ENCODE assay signal across 8 cellular contexts in genomic region chr10:124640538-124641231, GRCh38.
DNase-seq lines count a peak whose midpoint lies in the region; ATAC-seq and TF ChIP-seq lines count a peak whose summit lies in the region.

No MANE protein-coding gene starts in this region.

- intact Hi-C loops in spleen (cut with DNase I; ENCODE audit: low total_unique reads) (loop anchor here (10.0 kb wide), 1 partner anchor 104 kb away; the partner anchor contains the start of gene FAM53B), gastrocnemius medialis (cut with DNase I; ENCODE audit: low total_unique reads) (loop anchor here (2.0 to 10.0 kb wide), 2 partner anchors 20 to 274 kb away; no protein-coding TSS in a partner anchor)

- ATAC-seq in GM21390 (IDR thresholded peaks at IDR 0.05; ENCODE audit: unreplicated experiment), result peak; percentile 53
- ATAC-seq in gastrocnemius medialis, result no peak

- peaks cover 100% of the 10 kb centered on the region for H4K20me1 ChIP-seq in BLaER1

- TF ChIP-seq POLR2A in spleen (IDR thresholded peaks at IDR 0.05) (no peak), gastrocnemius medialis (IDR thresholded peaks at IDR 0.05) (no peak)

- in situ Hi-C loops in gastrocnemius medialis (cut with MboI; ENCODE audit: low sequenced_read_pairs in 4 of 4), result loop anchor here in 2 of 4 donors (25.0 kb wide), 1 partner anchor 97 kb away; the partner anchor contains the start of gene FAM53B (in 2 of the 2)

- peak overlapping the region; percentile 99 for H3K4me2 ChIP-seq in BLaER1

- H3K36me3 ChIP-seq in BLaER1, result peaks cover 20% of the 10 kb centered on the region
- H3K36me3 ChIP-seq in esophagus (ENCODE audit: control insufficient read depth in 2 of 2, insufficient read depth in 2 of 2, low read length in 1 of 2), result peaks cover 0 to 3% of the 10 kb centered on the region in 2 donors
- peaks cover 0 to 39% (median 5%) of the 10 kb centered on the region in 6 donors for H3K36me3 ChIP-seq in spleen
- H3K36me3 ChIP-seq in WERI-Rb-1, result peaks cover 2% of the 10 kb centered on the region
- H3K36me3 ChIP-seq in gastrocnemius medialis, result no peaks in the 10 kb centered on the region

- peak overlapping the region; percentile 68 for H3K9ac ChIP-seq in BLaER1

- TF ChIP-seq CTCF in spleen (IDR thresholded peaks at IDR 0.05 in 8 of 11, conservative IDR thresholded peaks at IDR 0.05 in 3 of 11), result no peak
- TF ChIP-seq CTCF in WERI-Rb-1 (IDR thresholded peaks at IDR 0.05; ENCODE audit: low read depth, low read length), result no peak
- no peak for TF ChIP-seq CTCF in gastrocnemius medialis (IDR thresholded peaks at IDR 0.05 in 4 of 5, conservative IDR thresholded peaks at IDR 0.05 in 1 of 5)

- H3K27ac ChIP-seq in BLaER1 (peak overlapping the region; percentile 80), esophagus (ENCODE audit: low read depth in 2 of 2, low read length in 1 of 2) (peak overlapping the region; percentile 15 to 77), spleen (peak overlapping the region; percentile 37 to 95 (median 86)), WERI-Rb-1 (no peak overlapping the region), gastrocnemius medialis (peak overlapping the region in 2 of 4 donors; percentile 25 to 64)

- H3K27me3 ChIP-seq in BLaER1 (no peaks in the 10 kb centered on the region), esophagus (ENCODE audit: control insufficient read depth in 1 of 2, insufficient read depth in 2 of 2, low read length in 2 of 2) (no peaks in the 10 kb centered on the region), spleen (replicated peaks in 1 of 7) (no peaks in the 10 kb centered on the region), WERI-Rb-1 (ENCODE audit: insufficient read depth, low read depth, severe bottlenecking) (no peaks in the 10 kb centered on the region), gastrocnemius medialis (no peaks in the 10 kb centered on the region)

- H3K9me3 ChIP-seq in BLaER1 (no peaks in the 10 kb centered on the region), esophagus (ENCODE audit: control insufficient read depth in 2 of 2, insufficient read depth in 1 of 2, low read depth in 1 of 2, low read length in 1 of 2) (no peaks in the 10 kb centered on the region), spleen (no peaks in the 10 kb centered on the region), WERI-Rb-1 (ENCODE audit: severe bottlenecking) (no peaks in the 10 kb centered on the region), gastrocnemius medialis (no peaks in the 10 kb centered on the region)

- 48% methylated on average over 20 of the region's 20 CpGs for WGBS in esophagus, 2 donors
- 32 to 53% (median 38%) methylated on average over 20 of the region's 20 CpGs for WGBS in spleen, 5 donors

- peak overlapping the region; percentile 33 for H3K4me3 ChIP-seq in BLaER1
- H3K4me3 ChIP-seq in esophagus (ENCODE audit: low read depth in 1 of 2, low read length in 2 of 2), result no peak overlapping the region
- peak overlapping the region in 1 of 8 donors; percentile 46 for H3K4me3 ChIP-seq in spleen
- no peak overlapping the region for H3K4me3 ChIP-seq in WERI-Rb-1 (ENCODE audit: low read depth, low read length)
- H3K4me3 ChIP-seq in gastrocnemius medialis, result no peak overlapping the region

- H3K4me1 ChIP-seq in BLaER1 (peaks cover 100% of the 10 kb centered on the region), esophagus (ENCODE audit: control insufficient read depth in 2 of 2, insufficient read depth in 2 of 2, low read length in 1 of 2) (peaks cover 27 to 36% of the 10 kb centered on the region in 2 donors), spleen (peaks cover 64 to 100% (median 99%) of the 10 kb centered on the region in 6 donors), gastrocnemius medialis (peaks cover 52 to 59% of the 10 kb centered on the region in 2 donors)

- DNase-seq in NOMO-1 (lab: John Stamatoyannopoulos, UW; ENCODE audit: unreplicated experiment in 2 of 2), result peak; percentile 32 to 53
- peak; percentile 85 for DNase-seq in spleen
- no peak for DNase-seq in WERI-Rb-1
- no peak for DNase-seq in stimulated activated CD4-positive, alpha-beta T cell treated with anti-CD3 and anti-CD28 coated beads, Interleukin-4, amount 100 ng/mL, for 24 hours
- no peak for DNase-seq in gastrocnemius medialis

Comparison
In these comparisons a context has a peak if more than half of its experiments do, and no peak if none do; other contexts are left out.
1. DNase-seq: peak in NOMO-1 (2 of 2) and spleen (single experiment); none in WERI-Rb-1 (single experiment), stimulated activated CD4-positive, alpha-beta T cell treated with anti-CD3 and anti-CD28 coated beads, Interleukin-4, amount 100 ng/mL, for 24 hours (single experiment) and gastrocnemius medialis (0 of 2).